In the genomic region with DNA sequence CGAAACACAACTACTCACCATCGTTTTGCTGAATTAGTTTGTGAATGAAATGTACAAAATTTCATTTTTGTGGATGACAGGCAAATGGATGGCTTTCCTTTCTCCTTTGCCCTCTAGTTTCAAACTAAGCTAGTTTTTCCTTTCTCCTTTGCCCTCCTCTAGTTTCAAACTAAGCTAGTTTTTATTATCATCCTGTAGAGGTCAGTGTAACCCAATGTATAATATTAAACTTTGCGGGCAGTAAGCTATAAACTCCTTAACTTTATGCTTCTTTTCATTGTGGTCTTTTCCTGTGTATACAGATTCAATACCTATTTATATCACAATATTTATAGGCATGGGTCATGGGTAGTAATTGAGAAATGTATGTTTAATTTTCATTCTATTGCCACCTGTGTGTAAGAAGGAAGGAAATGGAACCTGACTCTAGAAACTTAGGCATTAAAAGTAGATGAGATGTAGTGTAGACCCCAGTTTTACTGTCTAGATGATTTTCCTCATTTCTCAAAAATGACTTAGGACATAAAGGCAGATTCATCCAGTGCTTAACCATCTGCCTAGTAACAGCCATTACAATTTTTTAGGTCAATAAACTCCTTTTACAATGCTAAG, we compare ENCODE assay signal across 1 cellular context.
TF ChIP-seq lines count a peak whose summit lies in the region.

No MANE protein-coding gene starts in this region.

TF ChIP-seq in GM12878, 131 proteins besides CTCF, POLR2A, EP300 and RAD21 (continued from another document):
- TF ChIP-seq ZNF687 (IDR thresholded peaks at IDR 0.05) (no peak), SRF (IDR thresholded peaks at IDR 0.05; ENCODE audit: low read depth in 2 of 2, low read length in 2 of 2) (no peak), E2F8 (IDR thresholded peaks at IDR 0.05; ENCODE audit: low read depth, partially characterized antibody) (no peak), IRF5 (IDR thresholded peaks at IDR 0.05; ENCODE audit: borderline replicate concordance) (no peak), EZH2 (IDR thresholded peaks at IDR 0.05; ENCODE audit: borderline replicate concordance, control insufficient read depth, low read depth, low read length) (no peak), HDAC2 (IDR thresholded peaks at IDR 0.05) (no peak), CHD2 (IDR thresholded peaks at IDR 0.05; ENCODE audit: borderline replicate concordance, low read depth, low read length) (no peak), CHD4 (IDR thresholded peaks at IDR 0.05) (no peak)
- TF ChIP-seq, protein P1, sequence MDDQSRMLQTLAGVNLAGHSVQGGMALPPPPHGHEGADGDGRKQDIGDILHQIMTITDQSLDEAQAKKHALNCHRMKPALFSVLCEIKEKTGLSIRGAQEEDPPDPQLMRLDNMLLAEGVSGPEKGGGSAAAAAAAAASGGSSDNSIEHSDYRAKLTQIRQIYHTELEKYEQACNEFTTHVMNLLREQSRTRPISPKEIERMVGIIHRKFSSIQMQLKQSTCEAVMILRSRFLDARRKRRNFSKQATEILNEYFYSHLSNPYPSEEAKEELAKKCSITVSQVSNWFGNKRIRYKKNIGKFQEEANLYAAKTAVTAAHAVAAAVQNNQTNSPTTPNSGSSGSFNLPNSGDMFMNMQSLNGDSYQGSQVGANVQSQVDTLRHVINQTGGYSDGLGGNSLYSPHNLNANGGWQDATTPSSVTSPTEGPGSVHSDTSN (IDR thresholded peaks at IDR 0.05; ENCODE audit: insufficient replicate concordance, low read depth, low read length): no peak
- TF ChIP-seq, protein P2, sequence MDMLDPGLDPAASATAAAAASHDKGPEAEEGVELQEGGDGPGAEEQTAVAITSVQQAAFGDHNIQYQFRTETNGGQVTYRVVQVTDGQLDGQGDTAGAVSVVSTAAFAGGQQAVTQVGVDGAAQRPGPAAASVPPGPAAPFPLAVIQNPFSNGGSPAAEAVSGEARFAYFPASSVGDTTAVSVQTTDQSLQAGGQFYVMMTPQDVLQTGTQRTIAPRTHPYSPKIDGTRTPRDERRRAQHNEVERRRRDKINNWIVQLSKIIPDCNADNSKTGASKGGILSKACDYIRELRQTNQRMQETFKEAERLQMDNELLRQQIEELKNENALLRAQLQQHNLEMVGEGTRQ (IDR thresholded peaks at IDR 0.05; ENCODE audit: borderline replicate concordance, low read depth, low read length): no peak
- TF ChIP-seq, protein P3, sequence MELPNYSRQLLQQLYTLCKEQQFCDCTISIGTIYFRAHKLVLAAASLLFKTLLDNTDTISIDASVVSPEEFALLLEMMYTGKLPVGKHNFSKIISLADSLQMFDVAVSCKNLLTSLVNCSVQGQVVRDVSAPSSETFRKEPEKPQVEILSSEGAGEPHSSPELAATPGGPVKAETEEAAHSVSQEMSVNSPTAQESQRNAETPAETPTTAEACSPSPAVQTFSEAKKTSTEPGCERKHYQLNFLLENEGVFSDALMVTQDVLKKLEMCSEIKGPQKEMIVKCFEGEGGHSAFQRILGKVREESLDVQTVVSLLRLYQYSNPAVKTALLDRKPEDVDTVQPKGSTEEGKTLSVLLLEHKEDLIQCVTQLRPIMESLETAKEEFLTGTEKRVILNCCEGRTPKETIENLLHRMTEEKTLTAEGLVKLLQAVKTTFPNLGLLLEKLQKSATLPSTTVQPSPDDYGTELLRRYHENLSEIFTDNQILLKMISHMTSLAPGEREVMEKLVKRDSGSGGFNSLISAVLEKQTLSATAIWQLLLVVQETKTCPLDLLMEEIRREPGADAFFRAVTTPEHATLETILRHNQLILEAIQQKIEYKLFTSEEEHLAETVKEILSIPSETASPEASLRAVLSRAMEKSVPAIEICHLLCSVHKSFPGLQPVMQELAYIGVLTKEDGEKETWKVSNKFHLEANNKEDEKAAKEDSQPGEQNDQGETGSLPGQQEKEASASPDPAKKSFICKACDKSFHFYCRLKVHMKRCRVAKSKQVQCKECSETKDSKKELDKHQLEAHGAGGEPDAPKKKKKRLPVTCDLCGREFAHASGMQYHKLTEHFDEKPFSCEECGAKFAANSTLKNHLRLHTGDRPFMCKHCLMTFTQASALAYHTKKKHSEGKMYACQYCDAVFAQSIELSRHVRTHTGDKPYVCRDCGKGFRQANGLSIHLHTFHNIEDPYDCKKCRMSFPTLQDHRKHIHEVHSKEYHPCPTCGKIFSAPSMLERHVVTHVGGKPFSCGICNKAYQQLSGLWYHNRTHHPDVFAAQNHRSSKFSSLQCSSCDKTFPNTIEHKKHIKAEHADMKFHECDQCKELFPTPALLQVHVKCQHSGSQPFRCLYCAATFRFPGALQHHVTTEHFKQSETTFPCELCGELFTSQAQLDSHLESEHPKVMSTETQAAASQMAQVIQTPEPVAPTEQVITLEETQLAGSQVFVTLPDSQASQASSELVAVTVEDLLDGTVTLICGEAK (IDR thresholded peaks at IDR 0.05; ENCODE audit: borderline replicate concordance): no peak
